8 cellular contexts compared by ENCODE assay signal in genomic region chr14:22848391-22849164, GRCh38. TPM values are rescaled to one million over a fixed set of nuclear protein-coding genes. Genes with fewer than 3 reads are reported as not detected.
DNase-seq lines count a peak whose midpoint lies in the region; ATAC-seq and TF ChIP-seq lines count a peak whose summit lies in the region.

No MANE protein-coding gene starts in this region.

- H3K4me3 ChIP-seq in AG10803 (ENCODE audit: low read length), result peak overlapping the region; percentile 26
- peak overlapping the region; percentile 11 to 37 (median 18) for H3K4me3 ChIP-seq in esophagus muscularis mucosa

- peaks cover 0 to 39% (median 29%) of the 10 kb centered on the region in 3 donors for H3K27me3 Mint-ChIP-seq in naive B cell

- no peaks in the 10 kb centered on the region for H3K9me3 ChIP-seq in esophagus muscularis mucosa

- TF ChIP-seq EP300 in esophagus muscularis mucosa (IDR thresholded peaks at IDR 0.05), result no peak

- H3K27me3 ChIP-seq in esophagus muscularis mucosa, result no peaks in the 10 kb centered on the region

- ATAC-seq in naive B cell (ENCODE audit: low read depth in 2 of 2) (no peak), GM19463 (IDR thresholded peaks at IDR 0.05; ENCODE audit: unreplicated experiment) (no peak), HG03175 (IDR thresholded peaks at IDR 0.05; ENCODE audit: unreplicated experiment) (no peak), HG03280 (IDR thresholded peaks at IDR 0.05; ENCODE audit: unreplicated experiment) (no peak)

- no peak overlapping the region for H3K4me3 Mint-ChIP-seq in naive B cell

- H3K4me1 ChIP-seq in esophagus muscularis mucosa, result peaks cover 67 to 97% (median 93%) of the 10 kb centered on the region in 4 donors

- peaks cover 13 to 30% (median 14%) of the 10 kb centered on the region in 3 donors for H3K4me1 Mint-ChIP-seq in naive B cell

- H3K9me3 Mint-ChIP-seq in naive B cell, result no peaks in the 10 kb centered on the region

- TF ChIP-seq POLR2A in esophagus muscularis mucosa (IDR thresholded peaks at IDR 0.05; ENCODE audit: low read depth), result no peak

- peaks cover 29 to 36% (median 34%) of the 10 kb centered on the region in 4 donors for H3K36me3 ChIP-seq in esophagus muscularis mucosa

- H3K27ac ChIP-seq in esophagus muscularis mucosa (replicated peaks in 1 of 4), result peak overlapping the region; percentile 84 to 93 (median 88)

- intact Hi-C loops in esophagus muscularis mucosa (cut with DNase I), result no loop called here

- TF ChIP-seq CTCF in AG10803 (conservative IDR thresholded peaks at IDR 0.05; ENCODE audit: low read length), result no peak
- TF ChIP-seq CTCF in esophagus muscularis mucosa (IDR thresholded peaks at IDR 0.05), result no peak

- no peaks in the 10 kb centered on the region for H3K36me3 Mint-ChIP-seq in naive B cell

- 9% methylated on average over 8 of the region's 12 CpGs for WGBS in esophagus muscularis mucosa

- H3K27ac Mint-ChIP-seq in naive B cell, result peak overlapping the region in 4 of 6 donors; percentile 15 to 66 (median 52)

- DNase-seq in AG10803 (ENCODE audit: low read depth), result peak; percentile 92
- DNase-seq in NCI-H69 (lab: John Stamatoyannopoulos, UW), result peak; percentile 62
- DNase-seq in esophagus muscularis mucosa (ENCODE audit: extremely low spot score), result peak; percentile 94
- DNase-seq in naive B cell, result no peak
- DNase-seq in RKO (ENCODE audit: low spot score), result no peak

RNA-seq across cellular contexts. Expression of gene MMP14, which starts 12.2 kb away (rescaled TPM):
- total RNA-seq in esophagus muscularis mucosa, result 100 to 1,000 TPM in 3 of 4 donors, 10 to 100 TPM in 1; 83.9 to 149 (median 123) TPM
- polyA plus RNA-seq in naive B cell (ENCODE audit: low read depth in 6 of 6), result not detected

RNA-seq across cellular contexts. Expression of gene MRPL52, which starts 18.9 kb away (rescaled TPM):
- 10 to 100 TPM; 27.0 to 64.5 (median 37.2) TPM for total RNA-seq in esophagus muscularis mucosa
- 100 to 1,000 TPM in 5 of 6 donors, 10 to 100 TPM in 1; 75.0 to 232 (median 186) TPM for polyA plus RNA-seq in naive B cell (ENCODE audit: low read depth in 6 of 6)

RNA-seq across cellular contexts. Expression of gene LRP10, which starts 23.0 kb away (rescaled TPM):
- 100 to 1,000 TPM; 111 to 279 (median 197) TPM for total RNA-seq in esophagus muscularis mucosa
- polyA plus RNA-seq in naive B cell (ENCODE audit: low read depth in 6 of 6), result 100 to 1,000 TPM in 3 of 6 donors, 10 to 100 TPM in 3; 72.7 to 125 (median 92.6) TPM

RNA-seq across cellular contexts. Expression of gene SLC7A7, which starts 33.3 kb away (rescaled TPM):
- total RNA-seq in esophagus muscularis mucosa, result 10 to 100 TPM in 3 of 4 donors, 1 to 10 TPM in 1; 9.6 to 22.9 (median 15.3) TPM
- polyA plus RNA-seq in naive B cell (ENCODE audit: low read depth in 6 of 6), result 10 to 100 TPM; 16.2 to 78.3 (median 28.7) TPM

RNA-seq across cellular contexts. Expression of gene REM2, which starts 34.4 kb away (rescaled TPM):
- under 1 TPM; 0.26 to 0.66 (median 0.38) TPM for total RNA-seq in esophagus muscularis mucosa
- polyA plus RNA-seq in naive B cell (ENCODE audit: low read depth in 6 of 6), result 1 to 10 TPM; 1.1 to 2.3 (median 1.4) TPM

Comparison
In these comparisons a context has a peak if more than half of its experiments do, and no peak if none do; other contexts are left out.
1. DNase-seq: peak in AG10803 (single experiment), NCI-H69 (single experiment) and esophagus muscularis mucosa (single experiment); none in naive B cell (single experiment) and RKO (single experiment).